Comparison of ENCODE assay signal across 8 cellular contexts in the genomic region with DNA sequence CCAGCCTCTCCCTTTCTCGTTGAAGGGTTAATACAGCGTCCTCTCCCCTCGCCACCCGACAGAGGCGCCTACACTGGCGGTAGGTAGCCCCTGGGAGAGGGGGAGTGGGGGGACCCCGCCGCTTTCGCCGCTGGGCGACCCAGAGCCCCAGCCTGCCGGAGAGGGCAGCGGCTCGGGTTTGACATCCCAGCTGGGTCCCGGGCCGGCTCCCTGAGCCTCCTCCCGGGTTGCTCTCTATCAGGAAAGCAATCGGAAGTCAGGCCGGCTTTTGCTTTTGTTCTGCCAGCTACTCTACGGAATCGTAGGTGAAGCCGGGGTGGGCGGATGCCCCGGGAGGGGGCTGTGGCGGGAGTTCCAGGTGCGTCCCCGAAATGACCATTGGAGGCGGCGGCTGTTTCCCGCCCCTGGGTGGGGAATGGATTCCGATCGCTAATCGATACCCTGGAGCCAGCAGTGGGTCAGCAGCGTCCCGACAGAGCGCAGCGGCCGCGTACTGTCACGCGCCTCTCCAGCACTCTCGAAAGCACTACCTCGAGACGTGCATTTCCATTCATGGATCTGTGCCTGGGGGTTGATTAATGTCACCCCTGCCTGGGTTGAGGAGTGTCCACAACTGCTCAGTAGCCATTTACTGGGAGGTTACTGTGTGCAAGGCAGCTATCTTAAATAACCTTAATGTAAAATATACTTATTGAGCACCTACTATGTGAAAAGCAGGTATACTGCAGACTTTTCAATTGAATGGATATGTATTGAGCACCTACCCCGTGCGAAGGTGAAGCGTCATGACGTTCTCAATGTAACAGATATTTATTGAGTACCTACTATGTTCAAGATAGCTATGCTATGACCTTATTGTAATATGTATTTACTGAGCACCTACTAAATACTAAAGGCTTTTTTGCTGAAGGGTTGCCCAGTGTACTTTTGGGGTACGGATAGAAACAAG. TPM values are rescaled to one million over a fixed set of nuclear protein-coding genes. Genes with fewer than 3 reads are reported as not detected.
DNase-seq lines count a peak whose midpoint lies in the region; ATAC-seq and TF ChIP-seq lines count a peak whose summit lies in the region.

No MANE protein-coding gene starts in this region.

- H3K27me3 ChIP-seq in BJ (ENCODE audit: control insufficient read depth, insufficient read depth, low read length) = peaks cover 27% of the 10 kb centered on the region
- peaks cover 73% of the 10 kb centered on the region for H3K27me3 ChIP-seq in HUES64 (ENCODE audit: insufficient read depth, low read length)
- H3K27me3 ChIP-seq in breast epithelium = peaks cover 0 to 26% of the 10 kb centered on the region in 2 donors
- H3K27me3 ChIP-seq in liver (ENCODE audit: control insufficient read depth in 4 of 4, insufficient read depth in 4 of 4, low read length in 3 of 4) = no peaks in the 10 kb centered on the region
- peaks cover 61% of the 10 kb centered on the region for H3K27me3 ChIP-seq in transverse colon

- intact Hi-C loops in breast epithelium (cut with DNase I; ENCODE audit: low total_unique reads) (no loop called here), transverse colon (cut with DNase I; ENCODE audit: low total_unique reads) (loop anchor here (2.0 kb wide), 1 partner anchor 52 kb away; no protein-coding TSS in a partner anchor)

- in situ Hi-C loops in transverse colon (cut with MboI; ENCODE audit: low pct_ligation_motif_present in 1 of 4, low pct_unique_long_range_greater_than_20kb in 1 of 4, low sequenced_read_pairs in 3 of 4) = loop anchor here in 1 of 4 donors (25.0 kb wide), 1 partner anchor 101 kb away; no protein-coding TSS in a partner anchor

- H3K9ac ChIP-seq in HUES64 (ENCODE audit: low read depth, low read length) = peak overlapping the region; percentile 76
- peak overlapping the region in 1 of 2 donors; percentile 43 for H3K9ac ChIP-seq in liver (ENCODE audit: low read depth in 1 of 2, low read length in 2 of 2)

- TF ChIP-seq CTCF in BJ (IDR thresholded peaks at IDR 0.05; ENCODE audit: insufficient read depth, low read depth, low read length) (no peak), breast epithelium (IDR thresholded peaks at IDR 0.05) (no peak), liver (IDR thresholded peaks at IDR 0.05; ENCODE audit: low read depth, low read length, missing input control) (no peak), transverse colon (IDR thresholded peaks at IDR 0.05) (no peak)

- peak overlapping the region; percentile 14; the same call in 1 of the 2 replicates for H3K4me3 ChIP-seq in BJ (ENCODE audit: low read depth, low read length)
- H3K4me3 ChIP-seq in HUES64 (ENCODE audit: low read length) = peak overlapping the region; percentile 76
- H3K4me3 ChIP-seq in breast epithelium = peak overlapping the region; percentile 33 to 81 (median 63)
- peak overlapping the region; percentile 60 to 76 (median 65) for H3K4me3 ChIP-seq in liver (ENCODE audit: low read depth in 1 of 3, low read length in 3 of 3)
- H3K4me3 ChIP-seq in transverse colon = peak overlapping the region; percentile 31 to 82 (median 59)

- H3K27ac ChIP-seq in HUES64 (ENCODE audit: low read depth, low read length) = no peak overlapping the region
- H3K27ac ChIP-seq in breast epithelium = peak overlapping the region in 1 of 2 donors; percentile 48
- peak overlapping the region; percentile 37 to 56 for H3K27ac ChIP-seq in liver (ENCODE audit: low read depth in 1 of 2, low read length in 2 of 2)
- peak overlapping the region in 3 of 4 donors; percentile 57 to 69 (median 61) for H3K27ac ChIP-seq in transverse colon

- no peak for TF ChIP-seq POLR2A in breast epithelium (IDR thresholded peaks at IDR 0.05)
- no peak for TF ChIP-seq POLR2A in transverse colon (IDR thresholded peaks at IDR 0.05)

- TF ChIP-seq EP300 in transverse colon (IDR thresholded peaks at IDR 0.05; ENCODE audit: low read depth) = no peak

- ATAC-seq in HG02798 (IDR thresholded peaks at IDR 0.05; ENCODE audit: poor library complexity, unreplicated experiment) (no peak), HG02973 (IDR thresholded peaks at IDR 0.05; ENCODE audit: unreplicated experiment) (no peak)

- no peak for DNase-seq in BJ (ENCODE audit: low read depth)
- no peak for DNase-seq in breast epithelium (ENCODE audit: low spot score in 2 of 2)
- DNase-seq in transverse colon = no peak
- no peak for DNase-seq in HUDEP-2 (lab: John Stamatoyannopoulos, UW; ENCODE audit: unreplicated experiment in 76 of 76)

- no peaks in the 10 kb centered on the region for H3K36me3 ChIP-seq in BJ (ENCODE audit: control insufficient read depth, insufficient read depth, low read length)
- no peaks in the 10 kb centered on the region for H3K36me3 ChIP-seq in HUES64 (ENCODE audit: insufficient read depth, low read length)
- H3K36me3 ChIP-seq in breast epithelium = no peaks in the 10 kb centered on the region
- H3K36me3 ChIP-seq in liver (ENCODE audit: control insufficient read depth in 4 of 4, insufficient read depth in 3 of 4, low read depth in 1 of 4, low read length in 3 of 4) = no peaks in the 10 kb centered on the region
- no peaks in the 10 kb centered on the region for H3K36me3 ChIP-seq in transverse colon

- CTCF ChIA-PET in BJ (lab: Yijun Ruan, JAX) = no interaction called here

- WGBS in HUES64 = 7% methylated on average over 49 of the region's 49 CpGs
- WGBS in liver = 6% methylated on average over 49 of the region's 49 CpGs
- WGBS in transverse colon (ENCODE audit: low coverage in 1 of 2), 2 donors = 8 to 32% methylated on average over 5 to 46 of the region's 49 CpGs

- no peaks in the 10 kb centered on the region; the same call in 1 of the 2 replicates for H3K4me1 ChIP-seq in HUES64 (ENCODE audit: insufficient read depth, low read length)
- H3K4me1 ChIP-seq in breast epithelium = peaks cover 0 to 8% of the 10 kb centered on the region in 2 donors
- peaks cover 0 to 10% (median 3%) of the 10 kb centered on the region in 4 donors for H3K4me1 ChIP-seq in liver (ENCODE audit: control insufficient read depth in 4 of 4, insufficient read depth in 4 of 4, low read length in 3 of 4)
- peaks cover 12 to 20% (median 15%) of the 10 kb centered on the region in 4 donors for H3K4me1 ChIP-seq in transverse colon

- no peak for TF ChIP-seq RAD21 in liver (IDR thresholded peaks at IDR 0.05)

- H3K9me3 ChIP-seq in HUES64 (ENCODE audit: insufficient read depth, low read depth, low read length) (no peaks in the 10 kb centered on the region), breast epithelium (peaks cover 2 to 3% of the 10 kb centered on the region in 2 donors), liver (ENCODE audit: control insufficient read depth in 4 of 4, low read length in 3 of 4) (no peaks in the 10 kb centered on the region), transverse colon (no peaks in the 10 kb centered on the region)

- POLR2A ChIA-PET in BJ (lab: Charles Lee) = no interaction called here

TF ChIP-seq in liver, 16 proteins besides CTCF, POLR2A, EP300 and RAD21:
- TF ChIP-seq HNF4G (IDR thresholded peaks at IDR 0.05) = no peak
- peak; percentile 38 for TF ChIP-seq YY1 (IDR thresholded peaks at IDR 0.05)

RNA-seq across cellular contexts. Expression of a gene that starts 1.1 kb away (rescaled TPM):
- polyA plus RNA-seq in BJ (2011; rRNA removed) (not detected in 2 replicates), liver (1 to 10 TPM; 1.1 to 1.9 TPM)
- not detected in 2 replicates for polyA minus RNA-seq in BJ (2011; rRNA and poly(A)+ RNA removed)
- 2.9 TPM for polyA plus RNA-seq in HUES64 (2013, experiment 1 of 2)
- 4.5 TPM for polyA plus RNA-seq in HUES64 (2013, experiment 2 of 2)
- total RNA-seq in breast epithelium (1 to 10 TPM in 2 of 3 donors, under 1 TPM in 1; 0.64 to 1.9 (median 1.3) TPM), liver (1 to 10 TPM in 1 of 2 donors, under 1 TPM in 1; under 0.01 to 4.9 TPM), transverse colon (10 to 100 TPM in 1 of 4 donors, 1 to 10 TPM in 3; 1.6 to 20.1 (median 5.7) TPM)

Comparison
In these comparisons a context has a peak if more than half of its experiments do, and no peak if none do; other contexts are left out.
1. H3K4me3 ChIP-seq: peak in every context shown above with its lines; median percentile 76 in HUES64; 65 in liver; 63 in breast epithelium; 59 in transverse colon; 14 in BJ.